16 cellular contexts compared by ENCODE assay signal in the genomic region with DNA sequence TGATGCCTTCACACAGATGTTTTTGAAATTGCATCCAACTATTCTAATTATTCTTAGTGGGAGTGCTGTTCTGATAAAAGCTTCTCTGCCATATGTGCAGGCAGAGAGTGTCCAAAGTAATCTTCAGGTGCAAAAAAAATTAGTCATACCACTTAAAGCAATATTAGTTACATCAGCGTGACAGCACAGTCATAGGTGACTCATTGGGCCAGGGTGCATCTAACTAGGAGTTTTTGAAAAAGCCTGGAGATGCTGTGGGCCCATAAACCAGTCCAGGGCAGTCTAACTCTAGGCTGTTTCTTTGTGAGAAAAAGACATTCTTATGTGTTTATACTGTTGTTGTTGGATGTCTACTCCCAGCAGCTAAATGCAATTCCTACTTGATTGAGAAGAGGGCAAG. TPM values are rescaled to one million over a fixed set of nuclear protein-coding genes. Genes with fewer than 3 reads are reported as not detected.
DNase-seq lines count a peak whose midpoint lies in the region; TF ChIP-seq lines count a peak whose summit lies in the region.
"Had no signal": no experiment of that assay in that cellular context is flagged by ENCODE, and none has a peak within 500 bp of the region (broad histone marks: within the 10 kb centered on the region; RNA-seq: fewer than 3 reads in every experiment).

No MANE protein-coding gene starts in this region.

- H3K27ac ChIP-seq in ascending aorta = no peak overlapping the region

- DNase-seq in COLO829 (ENCODE audit: low spot score) (peak; percentile 6), MG63 (peak; percentile 76), epithelial cell of esophagus (ENCODE audit: low read depth) (peak; percentile 92), occipital lobe (lab: John Stamatoyannopoulos, UW) (no peak), ascending aorta (ENCODE audit: low spot score in 2 of 2) (no peak), putamen (ENCODE audit: low spot score) (no peak)
- no peak for DNase-seq in activated CD4-positive, alpha-beta T cell treated with anti-CD3 and anti-CD28 coated beads for 1 hour
- DNase-seq: activated CD4-positive, alpha-beta memory T cell treated with anti-CD3 and anti-CD28 coated beads for 36 hours; activated naive CD8-positive, alpha-beta T cell treated with anti-CD3 and anti-CD28 coated beads for 36 hours; CD4-positive, alpha-beta memory T cell; MV-4-11; NCI-H774; nephron progenitor cell; stimulated activated CD4-positive, alpha-beta T cell treated with anti-CD3 and anti-CD28 coated beads, Interleukin-2, amount 100 ng/mL, for 24 hours had no signal

- H3K4me1 ChIP-seq in ascending aorta = peaks cover 0 to under 1% of the 10 kb centered on the region in 2 donors

- TF ChIP-seq CTCF in epithelial cell of esophagus (IDR thresholded peaks at IDR 0.05; ENCODE audit: insufficient read depth, low read depth, low read length, missing control alignments) = no peak
- TF ChIP-seq CTCF in nephron (IDR thresholded peaks at IDR 0.05; ENCODE audit: unreplicated experiment in 3 of 3) = no peak
- TF ChIP-seq CTCF in ascending aorta (IDR thresholded peaks at IDR 0.05) = no peak

- no peaks in the 10 kb centered on the region for H3K27me3 Mint-ChIP-seq in nephron (ENCODE audit: low read depth)
- H3K27me3 Mint-ChIP-seq: activated CD4-positive, alpha-beta memory T cell treated with anti-CD3 and anti-CD28 coated beads for 36 hours; activated naive CD8-positive, alpha-beta T cell treated with anti-CD3 and anti-CD28 coated beads for 36 hours; CD4-positive, alpha-beta memory T cell had no signal

- H3K9me3 ChIP-seq in MG63 = no peaks in the 10 kb centered on the region; the same call in 1 of the 2 replicates
- no peaks in the 10 kb centered on the region for H3K9me3 ChIP-seq in ascending aorta

- no peaks in the 10 kb centered on the region for H3K9me3 Mint-ChIP-seq in nephron
- H3K9me3 Mint-ChIP-seq: activated naive CD8-positive, alpha-beta T cell treated with anti-CD3 and anti-CD28 coated beads for 36 hours had no signal

- H3K36me3 Mint-ChIP-seq in nephron (ENCODE audit: low read depth) = no peaks in the 10 kb centered on the region
- H3K36me3 Mint-ChIP-seq: activated CD4-positive, alpha-beta memory T cell treated with anti-CD3 and anti-CD28 coated beads for 36 hours; activated naive CD8-positive, alpha-beta T cell treated with anti-CD3 and anti-CD28 coated beads for 36 hours; CD4-positive, alpha-beta memory T cell had no signal

- H3K4me3 Mint-ChIP-seq in nephron = no peak overlapping the region
- H3K4me3 Mint-ChIP-seq: activated CD4-positive, alpha-beta memory T cell treated with anti-CD3 and anti-CD28 coated beads for 36 hours; activated naive CD8-positive, alpha-beta T cell treated with anti-CD3 and anti-CD28 coated beads for 36 hours; CD4-positive, alpha-beta memory T cell; nephron progenitor cell had no signal

- H3K36me3 ChIP-seq in MG63 = no peaks in the 10 kb centered on the region
- H3K36me3 ChIP-seq in ascending aorta = no peaks in the 10 kb centered on the region

- H3K27me3 ChIP-seq in MG63 (no peaks in the 10 kb centered on the region), ascending aorta (no peaks in the 10 kb centered on the region)

- H3K27ac Mint-ChIP-seq in nephron = peak overlapping the region in 2 of 3 experiments; percentile 14 to 63
- H3K27ac Mint-ChIP-seq: activated CD4-positive, alpha-beta memory T cell treated with anti-CD3 and anti-CD28 coated beads for 36 hours; activated naive CD8-positive, alpha-beta T cell treated with anti-CD3 and anti-CD28 coated beads for 36 hours; CD4-positive, alpha-beta memory T cell; nephron progenitor cell had no signal

- intact Hi-C loops in ascending aorta (cut with DNase I) = no loop called here

- H3K4me3 ChIP-seq in MG63 (no peak overlapping the region), epithelial cell of esophagus (ENCODE audit: low read length) (no peak overlapping the region), ascending aorta (no peak overlapping the region)

- H3K4me1 Mint-ChIP-seq in nephron = peaks cover 9% of the 10 kb centered on the region
- H3K4me1 Mint-ChIP-seq: activated naive CD8-positive, alpha-beta T cell treated with anti-CD3 and anti-CD28 coated beads for 36 hours; CD4-positive, alpha-beta memory T cell; nephron progenitor cell had no signal

RNA-seq across cellular contexts. Expression of a gene that starts 33.0 kb away (rescaled TPM):
- total RNA-seq in MG63 (2014; rRNA removed; shearing (Covaris generic); ENCODE audit: low replicate concordance) = not detected in 2 replicates
- total RNA-seq in occipital lobe (not detected), ascending aorta (1.9 TPM)
- total RNA-seq: activated CD4-positive, alpha-beta memory T cell treated with anti-CD3 and anti-CD28 coated beads for 36 hours; activated naive CD8-positive, alpha-beta T cell treated with anti-CD3 and anti-CD28 coated beads for 36 hours; CD4-positive, alpha-beta memory T cell; T-helper 1 cell treated with Interleukin-12 subunit alpha and Interleukin-12 subunit beta and Interleukin-4 antibody, amounts not matched to agents 30 ng/mL and 1 ng/mL, for 36 hours had no signal

Comparison
In these comparisons a context has a peak if more than half of its experiments do, and no peak if none do; other contexts are left out.
1. DNase-seq: peak in COLO829 (single experiment), MG63 (single experiment) and epithelial cell of esophagus (single experiment); none in activated CD4-positive, alpha-beta T cell treated with anti-CD3 and anti-CD28 coated beads for 1 hour (single experiment), occipital lobe (single experiment), ascending aorta (0 of 2) and putamen (single experiment).